ENCODE assay signal across 17 cellular contexts in genomic region chr17:77802333-77802615, GRCh38.
DNase-seq lines count a peak whose midpoint lies in the region; TF ChIP-seq lines count a peak whose summit lies in the region.
"Had no signal": no experiment of that assay in that cellular context is flagged by ENCODE, and none has a peak within 500 bp of the region (broad histone marks: within the 10 kb centered on the region; RNA-seq: fewer than 3 reads in every experiment).

No MANE protein-coding gene starts in this region.

- H3K4me1 ChIP-seq in SK-N-SH (ENCODE audit: control insufficient read depth in 1 of 2, insufficient read depth in 2 of 2, low read depth in 1 of 2, low read length in 1 of 2) (peaks cover 0 to 32% of the 10 kb centered on the region in 2 experiments; a peak in 2 of 4 replicates), stomach smooth muscle (ENCODE audit: control insufficient read depth, insufficient read depth, low read length) (peaks cover 26% of the 10 kb centered on the region), ascending aorta (peaks cover 0 to 2% of the 10 kb centered on the region in 2 donors), trophoblast cell (ENCODE audit: control insufficient read depth in 1 of 2, insufficient read depth in 2 of 2, low read length in 2 of 2) (no peaks in the 10 kb centered on the region)
- H3K4me1 ChIP-seq: left lung had no signal

- H4K12ac ChIP-seq in trophoblast cell (ENCODE audit: low read depth, low read length), result no peak overlapping the region

- no peak overlapping the region for H4K91ac ChIP-seq in trophoblast cell (ENCODE audit: low read depth, low read length)

- H3K4me3 ChIP-seq in SK-N-SH (ENCODE audit: low read depth in 2 of 2, low read length in 1 of 2) (no peak overlapping the region), stomach smooth muscle (ENCODE audit: low read length in 2 of 2) (peak overlapping the region in 1 of 2 donors; percentile 70), ascending aorta (no peak overlapping the region), trophoblast cell (ENCODE audit: low read depth, low read length) (no peak overlapping the region)
- H3K4me3 ChIP-seq: left lung had no signal

- H2AFZ ChIP-seq in SK-N-SH (ENCODE audit: low read depth) (no peak overlapping the region), trophoblast cell (ENCODE audit: insufficient read depth, low read length, poor library complexity) (no peak overlapping the region)

- H3K4me3 Mint-ChIP-seq in glutamatergic neuron (ENCODE audit: unreplicated experiment), result peak overlapping the region; percentile 74
- H3K4me3 Mint-ChIP-seq: activated CD8-positive, alpha-beta T cell treated with anti-CD3 and anti-CD28 coated beads for 36 hours; effector memory CD8-positive, alpha-beta T cell; natural killer cell had no signal

- H2BK5ac ChIP-seq in trophoblast cell (ENCODE audit: low read depth, low read length, poor library complexity), result no peak overlapping the region

- H3K79me2 ChIP-seq in SK-N-SH (ENCODE audit: insufficient read depth) (no peaks in the 10 kb centered on the region), trophoblast cell (ENCODE audit: control insufficient read depth, insufficient read depth, low read length, poor library complexity) (no peaks in the 10 kb centered on the region)

- no peak overlapping the region for H2AK5ac ChIP-seq in trophoblast cell (ENCODE audit: low read length)

- H3K27me3 ChIP-seq in SK-N-SH (ENCODE audit: insufficient read depth) (no peaks in the 10 kb centered on the region; the same call in 1 of the 2 replicates), stomach smooth muscle (ENCODE audit: control insufficient read depth in 1 of 2, insufficient read depth in 2 of 2, low read length in 2 of 2) (no peaks in the 10 kb centered on the region), ascending aorta (no peaks in the 10 kb centered on the region), trophoblast cell (ENCODE audit: insufficient read depth, low read length) (no peaks in the 10 kb centered on the region)

- no peak overlapping the region for H4K8ac ChIP-seq in trophoblast cell (ENCODE audit: low read depth, low read length)

- no peak overlapping the region for H2BK120ac ChIP-seq in trophoblast cell (ENCODE audit: insufficient read depth, low read length, poor library complexity)

- TF ChIP-seq CTCF in SK-N-SH (IDR thresholded peaks at IDR 0.05), result no peak
- TF ChIP-seq CTCF in glutamatergic neuron (IDR thresholded peaks at IDR 0.05; ENCODE audit: partially characterized antibody, unreplicated experiment), result no peak
- TF ChIP-seq CTCF in ascending aorta (IDR thresholded peaks at IDR 0.05), result no peak

- H3K23ac ChIP-seq in trophoblast cell (ENCODE audit: low read length), result no peak overlapping the region

- H3K9me3 Mint-ChIP-seq in glutamatergic neuron (ENCODE audit: unreplicated experiment), result peaks cover 9% of the 10 kb centered on the region
- H3K9me3 Mint-ChIP-seq: activated CD8-positive, alpha-beta T cell treated with anti-CD3 and anti-CD28 coated beads for 36 hours; effector memory CD8-positive, alpha-beta T cell; natural killer cell; WTC11 had no signal

- POLR2A ChIA-PET in SK-N-SH (lab: Yijun Ruan, JAX), result interaction anchor here (0.6 to 1.9 kb wide), 7 partner anchors 8 to 156 kb away, joined by 3 to 14 read pairs (median 4); partner anchors contain the start of gene TNRC6C

- no peaks in the 10 kb centered on the region for H4K20me1 ChIP-seq in SK-N-SH (ENCODE audit: insufficient read depth)

- no peaks in the 10 kb centered on the region for H3K9me2 ChIP-seq in SK-N-SH

- H3K9me3 ChIP-seq in SK-N-SH (no peaks in the 10 kb centered on the region), stomach smooth muscle (ENCODE audit: control insufficient read depth in 2 of 2, low read length in 2 of 2) (no peaks in the 10 kb centered on the region), ascending aorta (no peaks in the 10 kb centered on the region), trophoblast cell (ENCODE audit: insufficient read depth, low read depth, low read length) (peaks cover 5% of the 10 kb centered on the region)
- H3K9me3 ChIP-seq: left lung had no signal

- TF ChIP-seq RAD21 in SK-N-SH (IDR thresholded peaks at IDR 0.05; ENCODE audit: low read length), result no peak

- peaks cover 19% of the 10 kb centered on the region for H3K27me3 Mint-ChIP-seq in glutamatergic neuron (ENCODE audit: unreplicated experiment)

- H3K4ac ChIP-seq in trophoblast cell (ENCODE audit: low read depth, low read length), result no peak overlapping the region

- H3K18ac ChIP-seq in trophoblast cell (ENCODE audit: low read length), result no peak overlapping the region

- H3K79me1 ChIP-seq in trophoblast cell (ENCODE audit: low read length), result no peaks in the 10 kb centered on the region

- CTCF ChIA-PET in SK-N-SH (lab: Yijun Ruan, JAX), result interaction anchor here (0.7 to 2.5 kb wide), 9 partner anchors 9 to 260 kb away, joined by 3 to 11 read pairs (median 3); no protein-coding TSS in a partner anchor

- no peaks in the 10 kb centered on the region for H3K36me3 Mint-ChIP-seq in glutamatergic neuron (ENCODE audit: unreplicated experiment)
- H3K36me3 Mint-ChIP-seq: natural killer cell, WTC11 had no signal

- H3K36me3 ChIP-seq in SK-N-SH (replicated peaks in 1 of 2; ENCODE audit: control insufficient read depth in 1 of 2, insufficient read depth in 2 of 2, low read length in 1 of 2), result no peaks in the 10 kb centered on the region
- no peaks in the 10 kb centered on the region for H3K36me3 ChIP-seq in stomach smooth muscle (ENCODE audit: control insufficient read depth in 2 of 2, insufficient read depth in 2 of 2, low read length in 2 of 2)
- H3K36me3 ChIP-seq in ascending aorta, result no peaks in the 10 kb centered on the region
- no peaks in the 10 kb centered on the region for H3K36me3 ChIP-seq in trophoblast cell (ENCODE audit: control insufficient read depth in 1 of 2, insufficient read depth in 2 of 2, low read length in 2 of 2)
- H3K36me3 ChIP-seq: brain microvascular endothelial cell, left lung had no signal

- DNase-seq in NCI-H2171 (lab: John Stamatoyannopoulos, UW) (peak; percentile 83), NCI-H2171 treated with DMSO at 0.1 percent for 48 hours (lab: John Stamatoyannopoulos, UW) (no peak), SK-N-SH (peak; percentile 49), glutamatergic neuron (peak; percentile 32), ascending aorta (ENCODE audit: low spot score in 2 of 2) (no peak), trophoblast cell (no peak)
- DNase-seq: activated CD8-positive, alpha-beta T cell treated with anti-CD3 and anti-CD28 coated beads for 36 hours; activated effector memory CD4-positive, alpha-beta T cell treated with anti-CD3 and anti-CD28 coated beads, Interleukin-2, amount 50 U/mL, for 16 hours; activated T-cell treated with anti-CD3 and anti-CD28 coated beads for 4 hours; Calu3; effector memory CD8-positive, alpha-beta T cell; left lung; natural killer cell; T-helper 9 cell had no signal

- TF ChIP-seq EP300 in SK-N-SH (IDR thresholded peaks at IDR 0.05; ENCODE audit: borderline replicate concordance in 1 of 2, low read depth in 1 of 2, low read length in 1 of 2), result no peak

- H3K9ac ChIP-seq in SK-N-SH (no peak overlapping the region), stomach smooth muscle (ENCODE audit: low read length in 2 of 2) (no peak overlapping the region), trophoblast cell (ENCODE audit: low read length) (no peak overlapping the region)

- H2BK12ac ChIP-seq in trophoblast cell (ENCODE audit: low read length), result no peak overlapping the region

- no peak overlapping the region for H3K14ac ChIP-seq in trophoblast cell (ENCODE audit: low read length)

- no peaks in the 10 kb centered on the region for H3F3A ChIP-seq in SK-N-SH (replicated peaks; ENCODE audit: insufficient read depth)

- H3K27ac Mint-ChIP-seq in glutamatergic neuron (ENCODE audit: unreplicated experiment), result peak overlapping the region; percentile 97
- H3K27ac Mint-ChIP-seq: activated CD8-positive, alpha-beta T cell treated with anti-CD3 and anti-CD28 coated beads for 36 hours; natural killer cell; WTC11 had no signal

- H3K4me2 ChIP-seq in SK-N-SH (peak overlapping the region; percentile 50; the same call in 1 of the 2 replicates), trophoblast cell (ENCODE audit: low read length) (no peak overlapping the region)

- H3K4me1 Mint-ChIP-seq in glutamatergic neuron (ENCODE audit: low read depth, unreplicated experiment), result peaks cover 32% of the 10 kb centered on the region

- peak overlapping the region in 1 of 2 experiments; percentile 95; a peak in 2 of 4 replicates for H3K27ac ChIP-seq in SK-N-SH (ENCODE audit: low read depth in 2 of 2, low read length in 1 of 2)
- H3K27ac ChIP-seq in stomach smooth muscle (ENCODE audit: low read length), result peak overlapping the region; percentile 6
- H3K27ac ChIP-seq in ascending aorta, result peak overlapping the region in 1 of 2 donors; percentile 41
- no peak overlapping the region for H3K27ac ChIP-seq in trophoblast cell (ENCODE audit: low read depth, low read length)
- H3K27ac ChIP-seq: brain microvascular endothelial cell, left lung had no signal

- WGBS in SK-N-SH (ENCODE audit: low lambda C conversion rate), result 61% methylated on average over 9 of the region's 9 CpGs
- no CpG with 5 or more reads among the region's 9 CpGs for WGBS in trophoblast cell (ENCODE audit: extremely low coverage, insufficient coverage, insufficient read length)

- intact Hi-C loops in ascending aorta (cut with DNase I), result no loop called here

TF ChIP-seq in SK-N-SH, 30 proteins besides CTCF, POLR2A, EP300 and RAD21:
- no peak for TF ChIP-seq GATA2 (CRISPR knock-in tag; IDR thresholded peaks at IDR 0.05)
- TF ChIP-seq FOXJ3 (CRISPR knock-in tag; IDR thresholded peaks at IDR 0.05), result 0 out of 2 replicates have a peak, but pooled peaks have one; percentile 29
- no peak for TF ChIP-seq TAF1 (IDR thresholded peaks at IDR 0.05; ENCODE audit: borderline replicate concordance, low read depth, low read length)
TF ChIP-seq in SK-N-SH: peak in this region for 1.

Comparison
In these comparisons a context has a peak if more than half of its experiments do, and no peak if none do; other contexts are left out.
1. DNase-seq: peak in NCI-H2171 (single experiment), SK-N-SH (single experiment) and glutamatergic neuron (single experiment); none in NCI-H2171 treated with DMSO at 0.1 percent for 48 hours (single experiment), ascending aorta (0 of 2) and trophoblast cell (0 of 2).